Comparison of ENCODE assay signal across 32 cellular contexts in genomic region chr2:15622214-15622613, GRCh38.
"Had no signal": no experiment of that assay in that cellular context is flagged by ENCODE, and none has a peak within 500 bp of the region (broad histone marks: within the 10 kb centered on the region; RNA-seq: fewer than 3 reads in every experiment).

No MANE protein-coding gene starts in this region.

- H3K4me1 ChIP-seq: ascending aorta, body of pancreas, breast epithelium had no signal

- FAIRE-seq: astrocyte, bronchial epithelial cell had no signal

- H3K9me3 ChIP-seq: adrenal gland, ascending aorta, body of pancreas, breast epithelium had no signal

- DNase-seq: activated effector memory CD4-positive, alpha-beta T cell treated with anti-CD3 and anti-CD28 coated beads, Interleukin-2, amount 50 U/mL, for 16 hours; activated effector memory CD4-positive, alpha-beta T cell treated with Interleukin-2 at 50 U/mL for 16 hours; activated gamma-delta T cell; activated gamma-delta T cell treated with Interleukin-2 at 50 U/mL for 16 hours; activated naive CD4-positive, alpha-beta T cell; activated naive CD4-positive, alpha-beta T cell treated with anti-CD3 and anti-CD28 coated beads for 36 hours; activated naive CD4-positive, alpha-beta T cell treated with anti-CD3 and anti-CD28 coated beads, Interleukin-2, amount 10 ng/mL, durations not matched to agents 7 days and 5 days; activated naive CD4-positive, alpha-beta T cell treated with anti-CD3 and anti-CD28 coated beads, Interleukin-2, amount 50 U/mL, for 16 hours; activated naive CD4-positive, alpha-beta T cell treated with Interleukin-2 at 50 U/mL for 16 hours; activated naive CD8-positive, alpha-beta T cell treated with anti-CD3 and anti-CD28 coated beads for 36 hours; activated naive CD8-positive, alpha-beta T cell treated with anti-CD3 and anti-CD28 coated beads, Interleukin-2, amount 10 ng/mL, durations not matched to agents 7 days and 5 days; activated naive CD8-positive, alpha-beta T cell treated with anti-CD3 and anti-CD28 coated beads, Interleukin-2, amount 50 U/mL, for 24 hours; activated T-cell treated with anti-CD3 and anti-CD28 coated beads, Interleukin-2, amount 50 U/mL, for 1 hour; activated T-cell treated with anti-CD3 and anti-CD28 coated beads, Interleukin-2, amount 50 U/mL, for 24 hours; activated T-cell treated with anti-CD3 and anti-CD28 coated beads, Interleukin-2, amount 50 U/mL, for 4 hours; activated T-cell treated with anti-CD3 and anti-CD28 coated beads, Interleukin-2, amount 50 U/mL, for 48 hours; activated T-cell treated with anti-CD3 and anti-CD28 coated beads, Interleukin-2, amount 50 U/mL, for 72 hours; adrenal gland; amniotic stem cell; amygdala; anterior cingulate cortex; aorta; body of pancreas; brain microvascular endothelial cell; caudate nucleus; central memory CD4-positive, alpha-beta T cell; cerebellar nuclear complex had no signal

- H3K27ac ChIP-seq: adrenal gland, ascending aorta, body of pancreas, brain microvascular endothelial cell, breast epithelium, cardiac muscle cell had no signal

- H3K4me3 ChIP-seq: adrenal gland, ascending aorta, body of pancreas, breast epithelium, cardiac muscle cell had no signal

- H3K27me3 ChIP-seq: adrenal gland, ascending aorta, body of pancreas, brain microvascular endothelial cell, breast epithelium, cardiac muscle cell had no signal
